ENCODE assay signal across 8 cellular contexts in the genomic region with DNA sequence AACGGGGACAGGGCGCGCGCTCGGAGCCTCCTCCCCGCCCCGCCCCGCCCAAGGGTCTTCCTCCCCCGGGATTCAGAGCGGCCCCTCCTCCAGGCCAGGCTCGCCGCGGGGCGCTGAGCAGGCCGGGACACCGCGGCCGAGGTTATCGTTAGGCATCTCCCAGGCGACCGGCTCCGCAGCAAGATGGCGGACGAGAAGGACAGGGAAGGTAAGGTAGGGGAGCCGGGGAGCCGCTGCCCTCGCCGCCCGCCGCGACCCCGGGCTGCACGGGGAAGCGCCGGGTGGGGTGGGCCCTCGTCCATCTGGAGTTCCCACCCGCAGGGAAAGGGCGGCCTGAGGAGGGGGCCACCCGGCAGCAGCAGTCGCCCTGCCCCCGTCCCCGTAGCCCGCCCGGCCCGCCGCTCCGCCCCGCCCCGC.
DNase-seq lines count a peak whose midpoint lies in the region; ATAC-seq and TF ChIP-seq lines count a peak whose summit lies in the region.

No MANE protein-coding gene starts in this region.

- peak; percentile 78 to 92 for TF ChIP-seq POLR2A in tibial nerve (IDR thresholded peaks at IDR 0.05)

- peaks cover 0 to 1% (median 0%) of the 10 kb centered on the region in 3 donors for H3K27me3 Mint-ChIP-seq in CD14-positive monocyte (ENCODE audit: low read depth in 3 of 3)
- no peaks in the 10 kb centered on the region for H3K27me3 Mint-ChIP-seq in activated CD8-positive, alpha-beta T cell treated with anti-CD3 and anti-CD28 coated beads for 36 hours
- no peaks in the 10 kb centered on the region for H3K27me3 Mint-ChIP-seq in natural killer cell treated with Interleukin-12 subunit alpha and Interleukin-12 subunit beta and Interleukin-15 and Interleukin-18, amount 100 ng/mL, for 72 hours

- H3K27me3 ChIP-seq in esophagus (ENCODE audit: control insufficient read depth in 1 of 2, insufficient read depth in 2 of 2, low read length in 2 of 2): no peaks in the 10 kb centered on the region
- H3K27me3 ChIP-seq in tibial nerve: no peaks in the 10 kb centered on the region

- H3K4me3 Mint-ChIP-seq in CD14-positive monocyte: peak overlapping the region; percentile 86 to 87
- H3K4me3 Mint-ChIP-seq in activated CD8-positive, alpha-beta T cell treated with anti-CD3 and anti-CD28 coated beads for 36 hours: peak overlapping the region; percentile 83
- peak overlapping the region; percentile 93 for H3K4me3 Mint-ChIP-seq in natural killer cell treated with Interleukin-12 subunit alpha and Interleukin-12 subunit beta and Interleukin-15 and Interleukin-18, amount 100 ng/mL, for 72 hours

- 0 to 1% methylated on average over 15 to 49 of the region's 49 CpGs for WGBS in esophagus, 2 donors
- 0 to 1% methylated on average over 21 to 34 of the region's 49 CpGs for WGBS in tibial nerve, 2 donors

- H3K4me1 Mint-ChIP-seq in CD14-positive monocyte: peaks cover 23% of the 10 kb centered on the region
- peaks cover 11% of the 10 kb centered on the region for H3K4me1 Mint-ChIP-seq in activated CD8-positive, alpha-beta T cell treated with anti-CD3 and anti-CD28 coated beads for 36 hours (ENCODE audit: low read depth)
- peaks cover 9 to 23% of the 10 kb centered on the region in 2 donors for H3K4me1 Mint-ChIP-seq in natural killer cell treated with Interleukin-12 subunit alpha and Interleukin-12 subunit beta and Interleukin-15 and Interleukin-18, amount 100 ng/mL, for 72 hours (ENCODE audit: low read depth in 2 of 2)

- DNase-seq in CD14-positive monocyte (ENCODE audit: low spot score): no peak
- peak; percentile 67 for DNase-seq in NCI-H510A (lab: John Stamatoyannopoulos, UW)
- peak; percentile 76 for DNase-seq in activated CD8-positive, alpha-beta T cell treated with anti-CD3 and anti-CD28 coated beads for 36 hours
- peak; percentile 79 for DNase-seq in natural killer cell treated with Interleukin-12 subunit alpha and Interleukin-12 subunit beta and Interleukin-15 and Interleukin-18, amount 100 ng/mL, for 72 hours (ENCODE audit: low spot score)
- DNase-seq in tibial nerve (ENCODE audit: low spot score in 2 of 2): peak; percentile 48 to 55

- POLR2A ChIA-PET in activated CD8-positive, alpha-beta T cell treated with anti-CD3 and anti-CD28 coated beads for 36 hours (lab: Charles Lee): interaction anchor here (0.8 to 5.5 kb wide), 5 partner anchors 73 to 318 kb away, joined by 3 to 60 read pairs (median 7); a partner anchor contains a TSS

- peak overlapping the region; percentile 93 to 100 for H3K27ac ChIP-seq in esophagus (ENCODE audit: low read depth in 2 of 2, low read length in 1 of 2)
- peak overlapping the region; percentile 91 to 100 (median 100) for H3K27ac ChIP-seq in tibial nerve

- peak overlapping the region; percentile 99 to 100 (median 100) for H3K27ac Mint-ChIP-seq in CD14-positive monocyte
- peak overlapping the region; percentile 93 for H3K27ac Mint-ChIP-seq in activated CD8-positive, alpha-beta T cell treated with anti-CD3 and anti-CD28 coated beads for 36 hours
- peak overlapping the region; percentile 97 to 99 for H3K27ac Mint-ChIP-seq in natural killer cell treated with Interleukin-12 subunit alpha and Interleukin-12 subunit beta and Interleukin-15 and Interleukin-18, amount 100 ng/mL, for 72 hours

- H3K9me3 ChIP-seq in esophagus (ENCODE audit: control insufficient read depth in 2 of 2, insufficient read depth in 1 of 2, low read depth in 1 of 2, low read length in 1 of 2) (no peaks in the 10 kb centered on the region), tibial nerve (no peaks in the 10 kb centered on the region)

- intact Hi-C loops in CD14-positive monocyte (cut with micrococcal nuclease): loop anchor here (2.0 to 10.0 kb wide), 5 partner anchors 65 to 135 kb away; a partner anchor contains a TSS
- intact Hi-C loops in activated CD8-positive, alpha-beta T cell treated with anti-CD3 and anti-CD28 coated beads for 36 hours (cut with micrococcal nuclease): loop anchor here (5.0 to 10.0 kb wide), 2 partner anchors 135 to 318 kb away; a partner anchor contains a TSS

- no peaks in the 10 kb centered on the region for H3K36me3 Mint-ChIP-seq in CD14-positive monocyte
- H3K36me3 Mint-ChIP-seq in activated CD8-positive, alpha-beta T cell treated with anti-CD3 and anti-CD28 coated beads for 36 hours (ENCODE audit: low read depth): no peaks in the 10 kb centered on the region
- no peaks in the 10 kb centered on the region for H3K36me3 Mint-ChIP-seq in natural killer cell treated with Interleukin-12 subunit alpha and Interleukin-12 subunit beta and Interleukin-15 and Interleukin-18, amount 100 ng/mL, for 72 hours

- peak overlapping the region; percentile 60 to 96 for H3K4me3 ChIP-seq in esophagus (ENCODE audit: low read depth in 1 of 2, low read length in 2 of 2)
- peak overlapping the region; percentile 55 to 88 (median 76) for H3K4me3 ChIP-seq in tibial nerve

- CTCF ChIA-PET in activated CD8-positive, alpha-beta T cell treated with anti-CD3 and anti-CD28 coated beads for 36 hours (lab: Charles Lee): interaction anchor here (1.4 to 5.7 kb wide), 3 partner anchors 73 to 135 kb away, joined by 3 to 32 read pairs (median 12); a partner anchor contains a TSS

- H3K36me3 ChIP-seq in esophagus (ENCODE audit: control insufficient read depth in 2 of 2, insufficient read depth in 2 of 2, low read length in 1 of 2) (no peaks in the 10 kb centered on the region), tibial nerve (no peaks in the 10 kb centered on the region)

- peak in 1 of 2 donors; percentile 64 for TF ChIP-seq EP300 in tibial nerve (IDR thresholded peaks at IDR 0.05)

- peaks cover 0 to 3% (median 0%) of the 10 kb centered on the region in 7 donors for H3K9me3 Mint-ChIP-seq in CD14-positive monocyte
- H3K9me3 Mint-ChIP-seq in activated CD8-positive, alpha-beta T cell treated with anti-CD3 and anti-CD28 coated beads for 36 hours: no peaks in the 10 kb centered on the region
- no peaks in the 10 kb centered on the region for H3K9me3 Mint-ChIP-seq in natural killer cell treated with Interleukin-12 subunit alpha and Interleukin-12 subunit beta and Interleukin-15 and Interleukin-18, amount 100 ng/mL, for 72 hours

- H3K4me1 ChIP-seq in esophagus (ENCODE audit: control insufficient read depth in 2 of 2, insufficient read depth in 2 of 2, low read length in 1 of 2) (no peaks in the 10 kb centered on the region), tibial nerve (peaks cover 0 to 28% (median 6%) of the 10 kb centered on the region in 4 donors)

- TF ChIP-seq CTCF in CD14-positive monocyte (IDR thresholded peaks at IDR 0.05) (no peak), tibial nerve (IDR thresholded peaks at IDR 0.05) (no peak)
- no peak for TF ChIP-seq CTCF in activated CD8-positive, alpha-beta T cell treated with anti-CD3 and anti-CD28 coated beads for 36 hours (IDR thresholded peaks at IDR 0.05)

- ATAC-seq in GM19351 (IDR thresholded peaks at IDR 0.05; ENCODE audit: unreplicated experiment) (peak; percentile 68), HG03432 (IDR thresholded peaks at IDR 0.05; ENCODE audit: unreplicated experiment) (peak; percentile 77)
- ATAC-seq in activated CD8-positive, alpha-beta T cell treated with anti-CD3 and anti-CD28 coated beads for 36 hours: peak; percentile 65
- ATAC-seq in natural killer cell treated with Interleukin-12 subunit alpha and Interleukin-12 subunit beta and Interleukin-15 and Interleukin-18, amount 100 ng/mL, for 72 hours: peak; percentile 73 to 77
